Comparison of ENCODE assay signal across 2 cellular contexts in the genomic region with DNA sequence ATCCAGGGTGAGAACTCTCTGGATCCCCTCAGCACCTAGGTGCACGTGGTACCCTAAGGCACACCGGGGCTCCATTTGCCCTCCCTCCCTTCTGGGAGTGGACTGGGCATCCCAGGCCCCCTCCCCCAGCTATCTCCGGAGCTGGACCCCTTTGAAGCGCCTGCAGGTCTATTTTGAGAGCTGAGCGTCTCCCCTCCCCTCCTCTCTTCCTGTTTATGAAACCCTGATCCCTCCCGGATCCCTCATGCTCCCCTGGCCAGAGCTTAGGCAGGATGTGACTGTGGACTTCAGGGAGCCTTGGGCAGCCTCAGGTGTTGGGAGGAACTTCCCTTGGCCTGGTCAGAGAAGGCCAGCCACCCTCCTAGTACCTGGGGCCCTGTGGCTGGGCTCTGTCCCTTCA.
TF ChIP-seq lines count a peak whose summit lies in the region.

No MANE protein-coding gene starts in this region.

TF ChIP-seq in liver, 16 proteins besides CTCF, POLR2A, EP300 and RAD21:
- TF ChIP-seq RXRA (IDR thresholded peaks at IDR 0.05) (no peak), FOXA2 (IDR thresholded peaks at IDR 0.05) (no peak), SP1 (IDR thresholded peaks at IDR 0.05) (no peak), HNF4G (IDR thresholded peaks at IDR 0.05) (no peak), GABPA (IDR thresholded peaks at IDR 0.05 in 1 of 2, conservative IDR thresholded peaks at IDR 0.05 in 1 of 2) (no peak), JUND (IDR thresholded peaks at IDR 0.05) (no peak), NR2F2 (IDR thresholded peaks at IDR 0.05) (no peak), EGR1 (IDR thresholded peaks at IDR 0.05; ENCODE audit: low read depth in 2 of 2) (no peak), TAF1 (conservative IDR thresholded peaks at IDR 0.05) (no peak), FOXA1 (IDR thresholded peaks at IDR 0.05) (no peak), HNF4A (conservative IDR thresholded peaks at IDR 0.05) (no peak), YY1 (IDR thresholded peaks at IDR 0.05) (no peak)
- TF ChIP-seq, protein P1, sequence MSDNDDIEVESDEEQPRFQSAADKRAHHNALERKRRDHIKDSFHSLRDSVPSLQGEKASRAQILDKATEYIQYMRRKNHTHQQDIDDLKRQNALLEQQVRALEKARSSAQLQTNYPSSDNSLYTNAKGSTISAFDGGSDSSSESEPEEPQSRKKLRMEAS (IDR thresholded peaks at IDR 0.05), result no peak
- TF ChIP-seq, protein P2, sequence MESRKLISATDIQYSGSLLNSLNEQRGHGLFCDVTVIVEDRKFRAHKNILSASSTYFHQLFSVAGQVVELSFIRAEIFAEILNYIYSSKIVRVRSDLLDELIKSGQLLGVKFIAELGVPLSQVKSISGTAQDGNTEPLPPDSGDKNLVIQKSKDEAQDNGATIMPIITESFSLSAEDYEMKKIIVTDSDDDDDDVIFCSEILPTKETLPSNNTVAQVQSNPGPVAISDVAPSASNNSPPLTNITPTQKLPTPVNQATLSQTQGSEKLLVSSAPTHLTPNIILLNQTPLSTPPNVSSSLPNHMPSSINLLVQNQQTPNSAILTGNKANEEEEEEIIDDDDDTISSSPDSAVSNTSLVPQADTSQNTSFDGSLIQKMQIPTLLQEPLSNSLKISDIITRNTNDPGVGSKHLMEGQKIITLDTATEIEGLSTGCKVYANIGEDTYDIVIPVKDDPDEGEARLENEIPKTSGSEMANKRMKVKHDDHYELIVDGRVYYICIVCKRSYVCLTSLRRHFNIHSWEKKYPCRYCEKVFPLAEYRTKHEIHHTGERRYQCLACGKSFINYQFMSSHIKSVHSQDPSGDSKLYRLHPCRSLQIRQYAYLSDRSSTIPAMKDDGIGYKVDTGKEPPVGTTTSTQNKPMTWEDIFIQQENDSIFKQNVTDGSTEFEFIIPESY (IDR thresholded peaks at IDR 0.05), result no peak
- TF ChIP-seq, protein P3, sequence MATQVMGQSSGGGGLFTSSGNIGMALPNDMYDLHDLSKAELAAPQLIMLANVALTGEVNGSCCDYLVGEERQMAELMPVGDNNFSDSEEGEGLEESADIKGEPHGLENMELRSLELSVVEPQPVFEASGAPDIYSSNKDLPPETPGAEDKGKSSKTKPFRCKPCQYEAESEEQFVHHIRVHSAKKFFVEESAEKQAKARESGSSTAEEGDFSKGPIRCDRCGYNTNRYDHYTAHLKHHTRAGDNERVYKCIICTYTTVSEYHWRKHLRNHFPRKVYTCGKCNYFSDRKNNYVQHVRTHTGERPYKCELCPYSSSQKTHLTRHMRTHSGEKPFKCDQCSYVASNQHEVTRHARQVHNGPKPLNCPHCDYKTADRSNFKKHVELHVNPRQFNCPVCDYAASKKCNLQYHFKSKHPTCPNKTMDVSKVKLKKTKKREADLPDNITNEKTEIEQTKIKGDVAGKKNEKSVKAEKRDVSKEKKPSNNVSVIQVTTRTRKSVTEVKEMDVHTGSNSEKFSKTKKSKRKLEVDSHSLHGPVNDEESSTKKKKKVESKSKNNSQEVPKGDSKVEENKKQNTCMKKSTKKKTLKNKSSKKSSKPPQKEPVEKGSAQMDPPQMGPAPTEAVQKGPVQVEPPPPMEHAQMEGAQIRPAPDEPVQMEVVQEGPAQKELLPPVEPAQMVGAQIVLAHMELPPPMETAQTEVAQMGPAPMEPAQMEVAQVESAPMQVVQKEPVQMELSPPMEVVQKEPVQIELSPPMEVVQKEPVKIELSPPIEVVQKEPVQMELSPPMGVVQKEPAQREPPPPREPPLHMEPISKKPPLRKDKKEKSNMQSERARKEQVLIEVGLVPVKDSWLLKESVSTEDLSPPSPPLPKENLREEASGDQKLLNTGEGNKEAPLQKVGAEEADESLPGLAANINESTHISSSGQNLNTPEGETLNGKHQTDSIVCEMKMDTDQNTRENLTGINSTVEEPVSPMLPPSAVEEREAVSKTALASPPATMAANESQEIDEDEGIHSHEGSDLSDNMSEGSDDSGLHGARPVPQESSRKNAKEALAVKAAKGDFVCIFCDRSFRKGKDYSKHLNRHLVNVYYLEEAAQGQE (IDR thresholded peaks at IDR 0.05), result no peak
- TF ChIP-seq, protein P4, sequence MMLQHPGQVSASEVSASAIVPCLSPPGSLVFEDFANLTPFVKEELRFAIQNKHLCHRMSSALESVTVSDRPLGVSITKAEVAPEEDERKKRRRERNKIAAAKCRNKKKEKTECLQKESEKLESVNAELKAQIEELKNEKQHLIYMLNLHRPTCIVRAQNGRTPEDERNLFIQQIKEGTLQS (IDR thresholded peaks at IDR 0.05), result no peak

TF ChIP-seq in HepG2, 621 proteins besides CTCF, POLR2A, EP300 and RAD21:
- TF ChIP-seq ATF7-NPFF (CRISPR knock-in tag; IDR thresholded peaks at IDR 0.05; ENCODE audit: low read depth) (no peak), ZNF251 (CRISPR knock-in tag; IDR thresholded peaks at IDR 0.05) (no peak), MTA1 (CRISPR knock-in tag; IDR thresholded peaks at IDR 0.05; ENCODE audit: borderline replicate concordance) (no peak), KLF6 (CRISPR knock-in tag; IDR thresholded peaks at IDR 0.05) (no peak), MATR3 (CRISPR knock-in tag; IDR thresholded peaks at IDR 0.05) (no peak), SOX13 (IDR thresholded peaks at IDR 0.05) (no peak), SOX13 (CRISPR knock-in tag; conservative IDR thresholded peaks at IDR 0.05 in 1 of 2, IDR thresholded peaks at IDR 0.05 in 1 of 2) (no peak)
- TF ChIP-seq, protein P5, sequence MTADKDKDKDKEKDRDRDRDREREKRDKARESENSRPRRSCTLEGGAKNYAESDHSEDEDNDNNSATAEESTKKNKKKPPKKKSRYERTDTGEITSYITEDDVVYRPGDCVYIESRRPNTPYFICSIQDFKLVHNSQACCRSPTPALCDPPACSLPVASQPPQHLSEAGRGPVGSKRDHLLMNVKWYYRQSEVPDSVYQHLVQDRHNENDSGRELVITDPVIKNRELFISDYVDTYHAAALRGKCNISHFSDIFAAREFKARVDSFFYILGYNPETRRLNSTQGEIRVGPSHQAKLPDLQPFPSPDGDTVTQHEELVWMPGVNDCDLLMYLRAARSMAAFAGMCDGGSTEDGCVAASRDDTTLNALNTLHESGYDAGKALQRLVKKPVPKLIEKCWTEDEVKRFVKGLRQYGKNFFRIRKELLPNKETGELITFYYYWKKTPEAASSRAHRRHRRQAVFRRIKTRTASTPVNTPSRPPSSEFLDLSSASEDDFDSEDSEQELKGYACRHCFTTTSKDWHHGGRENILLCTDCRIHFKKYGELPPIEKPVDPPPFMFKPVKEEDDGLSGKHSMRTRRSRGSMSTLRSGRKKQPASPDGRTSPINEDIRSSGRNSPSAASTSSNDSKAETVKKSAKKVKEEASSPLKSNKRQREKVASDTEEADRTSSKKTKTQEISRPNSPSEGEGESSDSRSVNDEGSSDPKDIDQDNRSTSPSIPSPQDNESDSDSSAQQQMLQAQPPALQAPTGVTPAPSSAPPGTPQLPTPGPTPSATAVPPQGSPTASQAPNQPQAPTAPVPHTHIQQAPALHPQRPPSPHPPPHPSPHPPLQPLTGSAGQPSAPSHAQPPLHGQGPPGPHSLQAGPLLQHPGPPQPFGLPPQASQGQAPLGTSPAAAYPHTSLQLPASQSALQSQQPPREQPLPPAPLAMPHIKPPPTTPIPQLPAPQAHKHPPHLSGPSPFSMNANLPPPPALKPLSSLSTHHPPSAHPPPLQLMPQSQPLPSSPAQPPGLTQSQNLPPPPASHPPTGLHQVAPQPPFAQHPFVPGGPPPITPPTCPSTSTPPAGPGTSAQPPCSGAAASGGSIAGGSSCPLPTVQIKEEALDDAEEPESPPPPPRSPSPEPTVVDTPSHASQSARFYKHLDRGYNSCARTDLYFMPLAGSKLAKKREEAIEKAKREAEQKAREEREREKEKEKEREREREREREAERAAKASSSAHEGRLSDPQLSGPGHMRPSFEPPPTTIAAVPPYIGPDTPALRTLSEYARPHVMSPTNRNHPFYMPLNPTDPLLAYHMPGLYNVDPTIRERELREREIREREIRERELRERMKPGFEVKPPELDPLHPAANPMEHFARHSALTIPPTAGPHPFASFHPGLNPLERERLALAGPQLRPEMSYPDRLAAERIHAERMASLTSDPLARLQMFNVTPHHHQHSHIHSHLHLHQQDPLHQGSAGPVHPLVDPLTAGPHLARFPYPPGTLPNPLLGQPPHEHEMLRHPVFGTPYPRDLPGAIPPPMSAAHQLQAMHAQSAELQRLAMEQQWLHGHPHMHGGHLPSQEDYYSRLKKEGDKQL (CRISPR knock-in tag; IDR thresholded peaks at IDR 0.05; ENCODE audit: low read depth), result no peak
- TF ChIP-seq, protein P6, sequence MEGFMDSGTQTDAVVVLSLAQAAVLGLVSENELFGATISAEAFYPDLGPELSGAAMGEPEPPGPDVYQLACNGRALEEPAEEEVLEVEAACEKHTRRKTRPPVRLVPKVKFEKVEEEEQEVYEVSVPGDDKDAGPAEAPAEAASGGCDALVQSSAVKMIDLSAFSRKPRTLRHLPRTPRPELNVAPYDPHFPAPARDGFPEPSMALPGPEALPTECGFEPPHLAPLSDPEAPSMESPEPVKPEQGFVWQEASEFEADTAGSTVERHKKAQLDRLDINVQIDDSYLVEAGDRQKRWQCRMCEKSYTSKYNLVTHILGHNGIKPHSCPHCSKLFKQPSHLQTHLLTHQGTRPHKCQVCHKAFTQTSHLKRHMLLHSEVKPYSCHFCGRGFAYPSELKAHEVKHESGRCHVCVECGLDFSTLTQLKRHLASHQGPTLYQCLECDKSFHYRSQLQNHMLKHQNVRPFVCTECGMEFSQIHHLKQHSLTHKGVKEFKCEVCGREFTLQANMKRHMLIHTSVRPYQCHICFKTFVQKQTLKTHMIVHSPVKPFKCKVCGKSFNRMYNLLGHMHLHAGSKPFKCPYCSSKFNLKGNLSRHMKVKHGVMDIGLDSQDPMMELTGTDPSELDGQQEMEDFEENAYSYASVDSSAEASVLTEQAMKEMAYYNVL (CRISPR knock-in tag; IDR thresholded peaks at IDR 0.05; ENCODE audit: borderline replicate concordance), result no peak
- TF ChIP-seq, protein P7, sequence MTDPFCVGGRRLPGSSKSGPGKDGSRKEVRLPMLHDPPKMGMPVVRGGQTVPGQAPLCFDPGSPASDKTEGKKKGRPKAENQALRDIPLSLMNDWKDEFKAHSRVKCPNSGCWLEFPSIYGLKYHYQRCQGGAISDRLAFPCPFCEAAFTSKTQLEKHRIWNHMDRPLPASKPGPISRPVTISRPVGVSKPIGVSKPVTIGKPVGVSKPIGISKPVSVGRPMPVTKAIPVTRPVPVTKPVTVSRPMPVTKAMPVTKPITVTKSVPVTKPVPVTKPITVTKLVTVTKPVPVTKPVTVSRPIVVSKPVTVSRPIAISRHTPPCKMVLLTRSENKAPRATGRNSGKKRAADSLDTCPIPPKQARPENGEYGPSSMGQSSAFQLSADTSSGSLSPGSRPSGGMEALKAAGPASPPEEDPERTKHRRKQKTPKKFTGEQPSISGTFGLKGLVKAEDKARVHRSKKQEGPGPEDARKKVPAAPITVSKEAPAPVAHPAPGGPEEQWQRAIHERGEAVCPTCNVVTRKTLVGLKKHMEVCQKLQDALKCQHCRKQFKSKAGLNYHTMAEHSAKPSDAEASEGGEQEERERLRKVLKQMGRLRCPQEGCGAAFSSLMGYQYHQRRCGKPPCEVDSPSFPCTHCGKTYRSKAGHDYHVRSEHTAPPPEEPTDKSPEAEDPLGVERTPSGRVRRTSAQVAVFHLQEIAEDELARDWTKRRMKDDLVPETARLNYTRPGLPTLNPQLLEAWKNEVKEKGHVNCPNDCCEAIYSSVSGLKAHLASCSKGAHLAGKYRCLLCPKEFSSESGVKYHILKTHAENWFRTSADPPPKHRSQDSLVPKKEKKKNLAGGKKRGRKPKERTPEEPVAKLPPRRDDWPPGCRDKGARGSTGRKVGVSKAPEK (CRISPR knock-in tag; IDR thresholded peaks at IDR 0.05; ENCODE audit: borderline replicate concordance), result no peak
